ENCODE assay signal across 9 cellular contexts in the genomic region with DNA sequence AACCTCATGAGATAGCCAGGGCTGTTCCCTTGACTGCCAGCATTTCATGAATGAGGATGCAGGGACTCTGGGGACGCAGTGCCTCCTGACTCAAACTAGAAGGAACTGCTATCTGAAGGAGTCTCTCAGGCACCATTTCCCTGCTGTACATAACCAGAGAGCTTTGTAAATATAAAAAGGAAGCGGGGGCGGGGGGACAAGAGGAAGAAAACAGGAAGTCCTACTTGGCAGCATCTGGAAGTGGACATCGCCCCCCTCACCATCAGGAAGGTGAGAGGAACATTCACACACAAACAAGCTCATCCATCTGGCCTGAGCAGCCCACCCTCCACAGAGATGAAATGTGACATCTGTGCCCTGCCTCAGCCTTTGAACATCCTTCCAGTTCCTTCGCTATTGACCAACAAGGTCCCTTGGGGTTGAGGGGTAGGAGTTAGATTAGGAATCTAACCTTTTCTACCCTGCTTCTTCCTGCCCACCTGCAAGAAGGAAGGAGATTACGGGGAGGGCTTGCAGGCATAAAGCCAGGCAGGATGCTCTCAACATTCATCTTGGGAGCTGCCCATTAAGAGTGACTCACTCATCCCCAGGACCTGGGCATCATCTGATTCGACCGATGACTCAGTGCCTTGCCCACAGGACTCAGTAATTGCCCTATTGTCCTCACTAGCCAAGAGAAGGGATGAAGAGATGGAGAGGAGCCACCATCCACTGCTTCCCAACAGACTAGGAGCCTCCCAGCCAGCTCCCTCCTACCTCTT.
DNase-seq lines count a peak whose midpoint lies in the region; ATAC-seq lines count a peak whose summit lies in the region.
"Had no signal": no experiment of that assay in that cellular context is flagged by ENCODE, and none has a peak within 500 bp of the region (broad histone marks: within the 10 kb centered on the region; RNA-seq: fewer than 3 reads in every experiment).

No MANE protein-coding gene starts in this region.

- H3K4me3 Mint-ChIP-seq in central memory CD8-positive, alpha-beta T cell = peak overlapping the region; percentile 84

- H3K27me3 Mint-ChIP-seq in central memory CD8-positive, alpha-beta T cell = no peaks in the 10 kb centered on the region

- no peaks in the 10 kb centered on the region for H3K9me3 Mint-ChIP-seq in central memory CD8-positive, alpha-beta T cell

- no peaks in the 10 kb centered on the region for H4K20me1 ChIP-seq in BLaER1 treated with 17β-estradiol and CSF1 and Interleukin-3, amounts not matched to agents 10 nM and 100 nM

- peak; percentile 45 for DNase-seq in LoVo (ENCODE audit: low spot score)
- no peak for DNase-seq in central memory CD8-positive, alpha-beta T cell (ENCODE audit: low spot score in 2 of 2)
- DNase-seq in NCI-H2107 (lab: John Stamatoyannopoulos, UW) = no peak
- no peak for DNase-seq in activated CD8-positive, alpha-beta memory T cell treated with anti-CD3 and anti-CD28 coated beads for 24 hours

- H3K4me2 ChIP-seq in BLaER1 treated with 17β-estradiol and CSF1 and Interleukin-3, amounts not matched to agents 10 nM and 100 nM = peak overlapping the region; percentile 53 to 81 (median 75)

- ATAC-seq in central memory CD8-positive, alpha-beta T cell (replicated peaks; ENCODE audit: extremely low read depth, poor library complexity, severe bottlenecking) = no peak
- no peak for ATAC-seq in GM21528 (IDR thresholded peaks at IDR 0.05; ENCODE audit: low FRiP score, unreplicated experiment)
- no peak for ATAC-seq in GM21786 (IDR thresholded peaks at IDR 0.05; ENCODE audit: unreplicated experiment)

- H3K27me3 ChIP-seq in BLaER1 treated with 17β-estradiol and CSF1 and Interleukin-3, amounts not matched to agents 10 nM and 100 nM = no peaks in the 10 kb centered on the region
- H3K27me3 ChIP-seq in muscle layer of duodenum (ENCODE audit: low read depth, low read length) = no peaks in the 10 kb centered on the region

- peaks cover 0 to 19% (median 0%) of the 10 kb centered on the region in 11 experiments; a peak in 7 of 22 replicates for H3K9me3 ChIP-seq in BLaER1 treated with 17β-estradiol and CSF1 and Interleukin-3, amounts not matched to agents 10 nM and 100 nM (replicated peaks in 1 of 11)
- no peaks in the 10 kb centered on the region for H3K9me3 ChIP-seq in muscle layer of duodenum (ENCODE audit: control insufficient read depth in 1 of 2, low read length in 2 of 2)

- peak overlapping the region in 2 of 10 experiments; percentile 9 to 24; a peak in 2 of 20 replicates for H3K4me3 ChIP-seq in BLaER1 treated with 17β-estradiol and CSF1 and Interleukin-3, amounts not matched to agents 10 nM and 100 nM
- H3K4me3 ChIP-seq in muscle layer of duodenum (ENCODE audit: low read depth in 1 of 2, low read length in 2 of 2) = no peak overlapping the region
- H3K4me3 ChIP-seq: SK-N-MC had no signal

- peaks cover 25 to 68% (median 54%) of the 10 kb centered on the region in 10 experiments for H3K4me1 ChIP-seq in BLaER1 treated with 17β-estradiol and CSF1 and Interleukin-3, amounts not matched to agents 10 nM and 100 nM
- H3K4me1 ChIP-seq in muscle layer of duodenum (ENCODE audit: control insufficient read depth in 1 of 2, insufficient read depth in 2 of 2, low read length in 2 of 2) = peaks cover 5 to 6% of the 10 kb centered on the region in 2 donors

- peak overlapping the region in 9 of 11 experiments; percentile 39 to 76 (median 59); a peak in 18 of 22 replicates for H3K27ac ChIP-seq in BLaER1 treated with 17β-estradiol and CSF1 and Interleukin-3, amounts not matched to agents 10 nM and 100 nM
- peak overlapping the region; percentile 13 for H3K27ac ChIP-seq in muscle layer of duodenum (ENCODE audit: low read length)
- H3K27ac ChIP-seq: SK-N-MC had no signal

- peaks cover 0 to 51% (median 0%) of the 10 kb centered on the region in 11 experiments; a peak in 10 of 22 replicates for H3K36me3 ChIP-seq in BLaER1 treated with 17β-estradiol and CSF1 and Interleukin-3, amounts not matched to agents 10 nM and 100 nM
- H3K36me3 ChIP-seq in muscle layer of duodenum (ENCODE audit: control insufficient read depth in 1 of 2, insufficient read depth in 2 of 2, low read length in 2 of 2) = peaks cover 4 to 19% of the 10 kb centered on the region in 2 donors

- H3K36me3 Mint-ChIP-seq in central memory CD8-positive, alpha-beta T cell (ENCODE audit: insufficient read depth) = peaks cover 23% of the 10 kb centered on the region

- H3K9ac ChIP-seq in BLaER1 treated with 17β-estradiol and CSF1 and Interleukin-3, amounts not matched to agents 10 nM and 100 nM = peak overlapping the region in 3 of 11 experiments; percentile 18 to 52 (median 24); a peak in 6 of 22 replicates

- H3K4me1 Mint-ChIP-seq in central memory CD8-positive, alpha-beta T cell = peaks cover 87% of the 10 kb centered on the region

- H3K27ac Mint-ChIP-seq in central memory CD8-positive, alpha-beta T cell (ENCODE audit: low read depth) = peak overlapping the region; percentile 75
